ENCODE assay signal across 15 cellular contexts in genomic region chr16:28931801-28932225, GRCh38. TPM values are rescaled to one million over a fixed set of nuclear protein-coding genes. Genes with fewer than 3 reads are reported as not detected.
DNase-seq lines count a peak whose midpoint lies in the region; ATAC-seq and TF ChIP-seq lines count a peak whose summit lies in the region.
"Had no signal": no experiment of that assay in that cellular context is flagged by ENCODE, and none has a peak within 500 bp of the region (broad histone marks: within the 10 kb centered on the region; RNA-seq: fewer than 3 reads in every experiment).

Gene CD19 (plus strand): TSS chr16:28931971. CDS start chr16:28932001, 30 bp downstream.

- peaks cover 9% of the 10 kb centered on the region for H3K36me3 Mint-ChIP-seq in effector memory CD8-positive, alpha-beta T cell (ENCODE audit: insufficient read depth)

- H3K9me2 ChIP-seq in PC-3 (replicated peaks; ENCODE audit: low read length) = no peaks in the 10 kb centered on the region

- intact Hi-C loops in heart right ventricle (cut with DNase I) = loop anchor here in 1 of 10 donors (10.0 kb wide), 1 partner anchor 107 kb away; the partner anchor contains the start of gene ATXN2L
- intact Hi-C loops in PC-3 (cut with micrococcal nuclease) = no loop called here

- H3K36me3 ChIP-seq in cardiac muscle cell (no peaks in the 10 kb centered on the region), heart right ventricle (no peaks in the 10 kb centered on the region), PC-3 (ENCODE audit: low read depth, low read length) (no peaks in the 10 kb centered on the region)

- TF ChIP-seq CTCF in cardiac muscle cell (IDR thresholded peaks at IDR 0.05; ENCODE audit: low read depth, low read length) (no peak), heart right ventricle (IDR thresholded peaks at IDR 0.05) (no peak), PC-3 (conservative IDR thresholded peaks at IDR 0.05; ENCODE audit: low read depth, low read length) (no peak)

- ATAC-seq in heart right ventricle = no peak
- ATAC-seq in effector memory CD8-positive, alpha-beta T cell (replicated peaks) = no peak
- ATAC-seq in PC-3 = no peak

- H3K4me1 ChIP-seq in cardiac muscle cell (ENCODE audit: low read depth) = peaks cover 6% of the 10 kb centered on the region
- peaks cover 0 to 9% (median 4%) of the 10 kb centered on the region in 9 donors for H3K4me1 ChIP-seq in heart right ventricle
- H3K4me1 ChIP-seq in PC-3 (ENCODE audit: insufficient read depth, low read length) = no peaks in the 10 kb centered on the region

- DNase-seq in cardiac muscle cell (ENCODE audit: low read depth in 1 of 2, low spot score in 1 of 2) = no peak
- DNase-seq in heart right ventricle = no peak
- peak; percentile 61 for DNase-seq in NAMALWA (ENCODE audit: low spot score)
- DNase-seq in effector memory CD8-positive, alpha-beta T cell = no peak
- no peak for DNase-seq in OCI-M1 (lab: John Stamatoyannopoulos, UW)
- no peak for DNase-seq in PC-3
- no peak for DNase-seq in stimulated activated CD4-positive, alpha-beta T cell treated with anti-CD3 and anti-CD28 coated beads, Interleukin-2, amount 100 ng/mL, for 48 hours
- DNase-seq in stimulated activated naive CD4-positive, alpha-beta T cell treated with Interleukin-2 at 50 U/mL for 16 hours (lab: John Stamatoyannopoulos, UW) = no peak
- DNase-seq: activated CD8-positive, alpha-beta memory T cell treated with anti-CD3 and anti-CD28 coated beads, Interleukin-2, amount 50 U/mL, for 48 hours; NCI-H1694 treated with DMSO at 0.1 percent for 48 hours; stimulated activated CD4-positive, alpha-beta T cell treated with anti-CD3 and anti-CD28 coated beads, Interleukin-12 subunit alpha, Interleukin-12 subunit beta, amount 100 ng/mL, for 4 hours; T1000 had no signal

- H3K9me3 Mint-ChIP-seq in effector memory CD8-positive, alpha-beta T cell = no peaks in the 10 kb centered on the region

- peaks cover 15 to 16% of the 10 kb centered on the region in 2 donors for H3K4me1 Mint-ChIP-seq in effector memory CD8-positive, alpha-beta T cell (ENCODE audit: low read depth in 2 of 2)

- 91 to 95% methylated on average over 10 of the region's 10 CpGs for WGBS in heart right ventricle, 2 donors

- H3K79me2 ChIP-seq in PC-3 (ENCODE audit: low read length) = no peaks in the 10 kb centered on the region

- no peaks in the 10 kb centered on the region for H3K27me3 Mint-ChIP-seq in effector memory CD8-positive, alpha-beta T cell

- BruUV-seq in PC-3 (replicated peaks; lab: Mats Ljungman, UMichigan) = no TSS peak

- H3K27me3 ChIP-seq in cardiac muscle cell (no peaks in the 10 kb centered on the region), heart right ventricle (peaks cover 0 to under 1% (median 0%) of the 10 kb centered on the region in 7 donors), PC-3 (ENCODE audit: low read length) (no peaks in the 10 kb centered on the region)

- CTCF ChIA-PET in PC-3 (lab: Charles Lee) = no interaction called here

- no peaks in the 10 kb centered on the region for H3F3A ChIP-seq in PC-3 (ENCODE audit: low read length, unreplicated experiment)

- H4K20me1 ChIP-seq in PC-3 (ENCODE audit: low read length) = no peaks in the 10 kb centered on the region

- H3K9ac ChIP-seq in PC-3 (ENCODE audit: low read length) = no peak within 1 kb of the TSS

- H2AFZ ChIP-seq in PC-3 (ENCODE audit: low read length) = no peak within 1 kb of the TSS

- H3K9me3 ChIP-seq in cardiac muscle cell (ENCODE audit: low read depth) (no peaks in the 10 kb centered on the region), heart right ventricle (no peaks in the 10 kb centered on the region), PC-3 (ENCODE audit: low read length) (no peaks in the 10 kb centered on the region)

- no peak within 1 kb of the TSS for H3K4me2 ChIP-seq in PC-3 (ENCODE audit: low read length)

- H3K4me3 Mint-ChIP-seq in effector memory CD8-positive, alpha-beta T cell = peak within 1 kb of the TSS in 1 of 2 donors; percentile 41

- POLR2A ChIA-PET in PC-3 (lab: Charles Lee; ENCODE audit: unreplicated experiment) = no interaction called here

- H3K27ac ChIP-seq in cardiac muscle cell = peak within 1 kb of the TSS; percentile 17
- H3K27ac ChIP-seq in heart right ventricle = no peak within 1 kb of the TSS
- no peak within 1 kb of the TSS for H3K27ac ChIP-seq in PC-3 (ENCODE audit: low read length)

- H3K4me3 ChIP-seq in cardiac muscle cell (no peak within 1 kb of the TSS), heart right ventricle (no peak within 1 kb of the TSS), PC-3 (ENCODE audit: low read length) (no peak within 1 kb of the TSS)

- peak within 1 kb of the TSS; percentile 86 to 94 for H3K27ac Mint-ChIP-seq in effector memory CD8-positive, alpha-beta T cell

RNA-seq across cellular contexts. Expression of gene CD19, which starts in this region (rescaled TPM):
- 0.07 and 1.1 TPM in 2 replicates for total RNA-seq in cardiac muscle cell
- polyA plus RNA-seq in cardiac muscle cell = 1.3 TPM in 1 of 2 replicates, not detected in the other
- total RNA-seq in heart right ventricle = under 1 TPM in 1 of 10 donors, not detected in 9; 0.19 TPM
- under 1 TPM in 1 of 2 donors, not detected in 1; 0.06 TPM for polyA plus RNA-seq in heart right ventricle
- total RNA-seq in PC-3 (2014; rRNA removed) = not detected in 2 replicates
- total RNA-seq: cardiac septum, HT1080 had no signal
- polyA plus RNA-seq: keratinocyte had no signal
